ENCODE assay signal across 23 cellular contexts in genomic region chr6:136511921-136512320, GRCh38. TPM values are rescaled to one million over a fixed set of nuclear protein-coding genes. Genes with fewer than 3 reads are reported as not detected.
DNase-seq lines count a peak whose midpoint lies in the region; ATAC-seq, FAIRE-seq and TF ChIP-seq lines count a peak whose summit lies in the region.
"Had no signal": no experiment of that assay in that cellular context is flagged by ENCODE, and none has a peak within 500 bp of the region (broad histone marks: within the 10 kb centered on the region; RNA-seq: fewer than 3 reads in every experiment).

No MANE protein-coding gene starts in this region.

- TF ChIP-seq CTCF in A549 (IDR thresholded peaks at IDR 0.05), result no peak
- no peak for TF ChIP-seq CTCF in PC-9 (conservative IDR thresholded peaks at IDR 0.05)
- TF ChIP-seq CTCF in mucosa of descending colon (IDR thresholded peaks at IDR 0.05), result no peak

- FAIRE-seq in A549 (lab: Jason Lieb, UNC), result no peak
- FAIRE-seq: D721Med had no signal

- H4K20me1 ChIP-seq in PC-9 (ENCODE audit: insufficient read depth), result peaks cover 7% of the 10 kb centered on the region

- peak in 1 of 2 experiments; percentile 39; a peak in 2 of 6 replicates for ATAC-seq in A549
- peak; percentile 41 for ATAC-seq in mucosa of descending colon
- no peak for ATAC-seq in HG03442 (IDR thresholded peaks at IDR 0.05; ENCODE audit: unreplicated experiment)
- no peak for ATAC-seq in HG03354 (IDR thresholded peaks at IDR 0.05; ENCODE audit: poor library complexity, severe bottlenecking, unreplicated experiment)
- no peak for ATAC-seq in stimulated activated naive CD8-positive, alpha-beta T cell treated with anti-CD3 and anti-CD28 coated beads, Interleukin-15, Interleukin-2, amounts not matched to agents 100 U/mL and 50 U/mL, for 24 hours
- ATAC-seq: activated CD8-positive, alpha-beta memory T cell treated with anti-CD3 and anti-CD28 coated beads, Interleukin-2, amount 10 ng/mL, durations not matched to agents 7 days and 5 days; GM23338; sciatic nerve had no signal

- BruUV-seq in PC-9 (replicated peaks; lab: Mats Ljungman, UMichigan), result no TSS peak

- peaks cover 87% of the 10 kb centered on the region for H3K4me1 ChIP-seq in A549
- peaks cover 18% of the 10 kb centered on the region for H3K4me1 ChIP-seq in PC-9 (replicated peaks; ENCODE audit: insufficient read depth)
- H3K4me1 ChIP-seq in mucosa of descending colon (ENCODE audit: low read depth), result peaks cover 14% of the 10 kb centered on the region

- H3K9me3 ChIP-seq in A549 (no peaks in the 10 kb centered on the region), PC-9 (ENCODE audit: insufficient read depth, low read depth) (no peaks in the 10 kb centered on the region), mucosa of descending colon (no peaks in the 10 kb centered on the region)
- H3K9me3 ChIP-seq: heart right ventricle, thoracic aorta had no signal

- no peaks in the 10 kb centered on the region for H3K27me3 ChIP-seq in PC-9 (ENCODE audit: insufficient read depth, low read depth)
- H3K27me3 ChIP-seq: heart right ventricle had no signal

- H3K9me2 ChIP-seq in PC-9 (ENCODE audit: insufficient read depth), result no peaks in the 10 kb centered on the region; the same call in 1 of the 2 replicates

- TF ChIP-seq POLR2A in A549 (IDR thresholded peaks at IDR 0.05; ENCODE audit: low read length), result no peak

- intact Hi-C loops in PC-9 (cut with micrococcal nuclease; ENCODE audit: unreplicated experiment) (no loop called here), mucosa of descending colon (cut with DNase I, micrococcal nuclease) (no loop called here)

- H3K27ac ChIP-seq in A549 (peak overlapping the region; percentile 50 to 69; a peak in 5 of 6 replicates), PC-9 (peak overlapping the region; percentile 10; the same call in 1 of the 2 replicates), cingulate gyrus (ENCODE audit: low read depth, low read length) (peak overlapping the region; percentile 43)
- H3K27ac ChIP-seq: coronary artery, heart right ventricle, thoracic aorta had no signal

- no peaks in the 10 kb centered on the region for H3F3A ChIP-seq in PC-9 (ENCODE audit: insufficient read depth, low read depth)

- POLR2A ChIA-PET in A549 (lab: Yijun Ruan, JAX), result no interaction called here
- POLR2A ChIA-PET in PC-9 (lab: Charles Lee; ENCODE audit: unreplicated experiment), result no interaction called here

- peaks cover 44% of the 10 kb centered on the region for H3K79me2 ChIP-seq in PC-9 (ENCODE audit: low read depth)

- H2AFZ ChIP-seq in PC-9, result no peak overlapping the region
- H2AFZ ChIP-seq: GM23338 had no signal

- no peak for TF ChIP-seq EP300 in A549 (IDR thresholded peaks at IDR 0.05)

- H3K4me3 ChIP-seq in A549 (no peak overlapping the region), PC-9 (no peak overlapping the region), mucosa of descending colon (no peak overlapping the region)
- H3K4me3 ChIP-seq: coronary artery, GM23338, heart right ventricle, thoracic aorta had no signal

- WGBS in A549 (ENCODE audit: missing lambda C conversion rate), result 36% methylated on average over 3 of the region's 3 CpGs

- H3K36me3 ChIP-seq in PC-9 (ENCODE audit: low read depth), result no peaks in the 10 kb centered on the region
- H3K36me3 ChIP-seq in mucosa of descending colon (ENCODE audit: low read depth), result no peaks in the 10 kb centered on the region
- H3K36me3 ChIP-seq: heart right ventricle, thoracic aorta had no signal

- DNase-seq in A549 (ENCODE audit: low read depth in 1 of 2, low spot score in 1 of 2) (no peak), PC-9 (no peak), mucosa of descending colon (no peak), cortex of kidney (lab: John Stamatoyannopoulos, UW) (no peak)
- no peak for DNase-seq in stimulated activated naive CD8-positive, alpha-beta T cell treated with anti-CD3 and anti-CD28 coated beads, Interleukin-15, Interleukin-2, amounts not matched to agents 100 U/mL and 50 U/mL, for 24 hours
- DNase-seq: activated CD4-positive, alpha-beta T cell treated with anti-CD3 and anti-CD28 coated beads, Interleukin-2, amount 10 ng/mL, durations not matched to agents 24 days and 14 days; activated CD8-positive, alpha-beta memory T cell treated with anti-CD3 and anti-CD28 coated beads, Interleukin-2, amount 10 ng/mL, durations not matched to agents 7 days and 5 days; C1 segment of cervical spinal cord; immature natural killer cell; Kasumi-1; NCI-H1092; NCI-H510A treated with DMSO at 0.1 percent for 48 hours; nucleus accumbens; SHP77 had no signal

- H3K4me2 ChIP-seq in A549, result peak overlapping the region; percentile 49
- H3K4me2 ChIP-seq in PC-9, result peak overlapping the region; percentile 16; the same call in 1 of the 2 replicates
- H3K4me2 ChIP-seq: GM23338 had no signal

- CTCF ChIA-PET in A549 (lab: Yijun Ruan, JAX), result interaction anchor here (1.5 kb wide), 1 partner anchor 11 kb away, joined by 4 read pairs; no protein-coding TSS in a partner anchor
- CTCF ChIA-PET in PC-9 (lab: Charles Lee), result no interaction called here

- no peak for TF ChIP-seq RAD21 in A549 (conservative IDR thresholded peaks at IDR 0.05 in 1 of 2, IDR thresholded peaks at IDR 0.05 in 1 of 2)

TF ChIP-seq in A549, 52 proteins besides CTCF, POLR2A, EP300 and RAD21:
- no peak for TF ChIP-seq NPAS2 (CRISPR knock-in tag; IDR thresholded peaks at IDR 0.05; ENCODE audit: borderline replicate concordance)
- TF ChIP-seq ELK1 (IDR thresholded peaks at IDR 0.05; ENCODE audit: low read depth, low read length), result no peak
- no peak for TF ChIP-seq HOXB13 (CRISPR knock-in tag; IDR thresholded peaks at IDR 0.05; ENCODE audit: low read depth)
- TF ChIP-seq HDAC2 (IDR thresholded peaks at IDR 0.05), result no peak
- TF ChIP-seq RCOR1 (IDR thresholded peaks at IDR 0.05; ENCODE audit: low read depth, low read length), result no peak
- no peak for TF ChIP-seq CEBPB (IDR thresholded peaks at IDR 0.05)
- no peak for TF ChIP-seq REST (IDR thresholded peaks at IDR 0.05)
- no peak for TF ChIP-seq EHF (CRISPR knock-in tag; IDR thresholded peaks at IDR 0.05)
- no peak for TF ChIP-seq PHF8 (IDR thresholded peaks at IDR 0.05; ENCODE audit: borderline replicate concordance, low read depth)
- no peak for TF ChIP-seq RFX5 (IDR thresholded peaks at IDR 0.05)
- TF ChIP-seq EHMT2 (IDR thresholded peaks at IDR 0.05; ENCODE audit: low read depth), result no peak
- TF ChIP-seq ESRRA (IDR thresholded peaks at IDR 0.05; ENCODE audit: borderline replicate concordance, low read length), result no peak
- TF ChIP-seq RNF2 (IDR thresholded peaks at IDR 0.05; ENCODE audit: borderline replicate concordance, low read depth), result no peak
- no peak for TF ChIP-seq CBX8 (IDR thresholded peaks at IDR 0.05)
- TF ChIP-seq NFE2L2 (conservative IDR thresholded peaks at IDR 0.05; ENCODE audit: low read length), result no peak
- TF ChIP-seq NR3C1 (IDR thresholded peaks at IDR 0.05), result no peak
- TF ChIP-seq MAX (IDR thresholded peaks at IDR 0.05), result no peak

RNA-seq across cellular contexts. Expression of gene MAP7, which starts 38.3 kb away (rescaled TPM):
- polyA plus RNA-seq in A549 (2011; rRNA removed) (49.0 and 64.5 TPM in 2 replicates), A549 (2017; fragmentation: RNase III; extraction: RNeasy Plus Mini Kit Qiagen cat#74134 plus additional on column Dnase treatment) (49.5 to 65.0 TPM (median 60.6 TPM) in 3 replicates)
- 36.9 and 38.4 TPM in 2 replicates for polyA plus RNA-seq in A549 (2012; cell fraction: cytosol; rRNA removed)
- polyA plus RNA-seq in A549 (2012; cell fraction: nucleus; rRNA removed), result 41.6 and 44.1 TPM in 2 replicates
- 27.1 and 28.1 TPM in 2 replicates for polyA minus RNA-seq in A549 (2011; rRNA and poly(A)+ RNA removed)
- total RNA-seq in PC-9 (2021) (27.5 and 33.7 TPM in 2 replicates), mucosa of descending colon (10 to 100 TPM; 28.4 to 80.5 (median 68.6) TPM)
